ENCODE assay signal across 1 cellular context in genomic region chr6:157221049-157221816, GRCh38.
TF ChIP-seq lines count a peak whose summit lies in the region.

No MANE protein-coding gene starts in this region.

TF ChIP-seq in HepG2, 621 proteins besides CTCF, POLR2A, EP300 and RAD21 (continued from another document and continues in another):
- TF ChIP-seq ZBTB10 (CRISPR knock-in tag; IDR thresholded peaks at IDR 0.05; ENCODE audit: borderline replicate concordance) = no peak
- no peak for TF ChIP-seq ATF5 (CRISPR knock-in tag; IDR thresholded peaks at IDR 0.05; ENCODE audit: low read depth)
- TF ChIP-seq ZNF691 (CRISPR knock-in tag; IDR thresholded peaks at IDR 0.05; ENCODE audit: borderline replicate concordance, low read depth) = no peak
- 0 out of 2 replicates have a peak, but pooled peaks have one; percentile 34 for TF ChIP-seq POLR2G (IDR thresholded peaks at IDR 0.05; ENCODE audit: low read depth, low read length)
- TF ChIP-seq TMF1 (CRISPR knock-in tag; IDR thresholded peaks at IDR 0.05; ENCODE audit: low read depth) = peak; percentile 60; the same call in 1 of the 2 replicates
- 0 out of 2 replicates have a peak, but pooled peaks have one; percentile 38 for TF ChIP-seq ELF4 (CRISPR knock-in tag; IDR thresholded peaks at IDR 0.05; ENCODE audit: borderline replicate concordance)
- TF ChIP-seq SKI (IDR thresholded peaks at IDR 0.05; ENCODE audit: partially characterized antibody) = no peak
- no peak for TF ChIP-seq ZNF781 (CRISPR knock-in tag; IDR thresholded peaks at IDR 0.05; ENCODE audit: borderline replicate concordance, not compliant biosample characterization)
- TF ChIP-seq SMYD3 (CRISPR knock-in tag; IDR thresholded peaks at IDR 0.05) = peak; percentile 47; the same call in 1 of the 2 replicates
- TF ChIP-seq HOXD1 (CRISPR knock-in tag; IDR thresholded peaks at IDR 0.05) = no peak
- no peak for TF ChIP-seq ZNF792 (CRISPR knock-in tag; IDR thresholded peaks at IDR 0.05)
- TF ChIP-seq PRDM10 (CRISPR knock-in tag; IDR thresholded peaks at IDR 0.05; ENCODE audit: low read depth) = no peak
- no peak for TF ChIP-seq HOXA7 (CRISPR knock-in tag; IDR thresholded peaks at IDR 0.05)
- no peak for TF ChIP-seq PTBP1 (IDR thresholded peaks at IDR 0.05; ENCODE audit: low read depth, low read length, poor library complexity, severe bottlenecking)
- no peak for TF ChIP-seq MTA3 (CRISPR knock-in tag; IDR thresholded peaks at IDR 0.05)
- TF ChIP-seq REXO4 (CRISPR knock-in tag; IDR thresholded peaks at IDR 0.05; ENCODE audit: borderline replicate concordance) = no peak
- TF ChIP-seq DBP (CRISPR knock-in tag; IDR thresholded peaks at IDR 0.05; ENCODE audit: not compliant biosample characterization) = no peak
- TF ChIP-seq KDM4B (CRISPR knock-in tag; IDR thresholded peaks at IDR 0.05) = 0 out of 2 replicates have a peak, but pooled peaks have one; percentile 42
- no peak for TF ChIP-seq HMG20B (CRISPR knock-in tag; conservative IDR thresholded peaks at IDR 0.05)
- no peak for TF ChIP-seq FOXP1 (IDR thresholded peaks at IDR 0.05)
- no peak for TF ChIP-seq FOXP1 (CRISPR knock-in tag; IDR thresholded peaks at IDR 0.05)
- TF ChIP-seq NRL (CRISPR knock-in tag; IDR thresholded peaks at IDR 0.05; ENCODE audit: borderline replicate concordance) = 0 out of 2 replicates have a peak, but pooled peaks have one; percentile 21
- TF ChIP-seq POLR2AphosphoS5 (IDR thresholded peaks at IDR 0.05; ENCODE audit: low read depth, low read length) = no peak
- no peak; the same call in 1 of the 2 replicates for TF ChIP-seq ZNF710 (CRISPR knock-in tag; IDR thresholded peaks at IDR 0.05; ENCODE audit: borderline replicate concordance)
- no peak for TF ChIP-seq CCAR2 (optimal IDR thresholded peaks at IDR 0.05; ENCODE audit: low read depth, low read length)
- TF ChIP-seq MXD4 (CRISPR knock-in tag; IDR thresholded peaks at IDR 0.05) = peak; percentile 73; the same call in 1 of the 2 replicates
- peak; percentile 46 for TF ChIP-seq IKZF5 (CRISPR knock-in tag; IDR thresholded peaks at IDR 0.05)
- TF ChIP-seq MTERF4 (CRISPR knock-in tag; IDR thresholded peaks at IDR 0.05) = no peak; the same call in 1 of the 2 replicates
- no peak for TF ChIP-seq ZNF10 (CRISPR knock-in tag; IDR thresholded peaks at IDR 0.05; ENCODE audit: borderline replicate concordance, low read depth)
- no peak for TF ChIP-seq RERE (CRISPR knock-in tag; IDR thresholded peaks at IDR 0.05; ENCODE audit: low read depth)
- no peak for TF ChIP-seq ZNF629 (CRISPR knock-in tag; conservative IDR thresholded peaks at IDR 0.05)
- no peak for TF ChIP-seq ZC3H13 (CRISPR knock-in tag; IDR thresholded peaks at IDR 0.05)
- TF ChIP-seq ZBTB33 (CRISPR knock-in tag; IDR thresholded peaks at IDR 0.05) = 0 out of 2 replicates have a peak, but pooled peaks have one; percentile 50
- 0 out of 2 replicates have a peak, but pooled peaks have one; percentile 56 for TF ChIP-seq ZNF431 (CRISPR knock-in tag; IDR thresholded peaks at IDR 0.05; ENCODE audit: borderline replicate concordance, low read depth)
- peak; percentile 58; the same call in 1 of the 2 replicates for TF ChIP-seq ZNF709 (CRISPR knock-in tag; IDR thresholded peaks at IDR 0.05)
- no peak for TF ChIP-seq SOX6 (IDR thresholded peaks at IDR 0.05)
- 0 out of 2 replicates have a peak, but pooled peaks have one; percentile 33 for TF ChIP-seq SOX6 (CRISPR knock-in tag; IDR thresholded peaks at IDR 0.05)
